12 cellular contexts compared by ENCODE assay signal in the genomic region with DNA sequence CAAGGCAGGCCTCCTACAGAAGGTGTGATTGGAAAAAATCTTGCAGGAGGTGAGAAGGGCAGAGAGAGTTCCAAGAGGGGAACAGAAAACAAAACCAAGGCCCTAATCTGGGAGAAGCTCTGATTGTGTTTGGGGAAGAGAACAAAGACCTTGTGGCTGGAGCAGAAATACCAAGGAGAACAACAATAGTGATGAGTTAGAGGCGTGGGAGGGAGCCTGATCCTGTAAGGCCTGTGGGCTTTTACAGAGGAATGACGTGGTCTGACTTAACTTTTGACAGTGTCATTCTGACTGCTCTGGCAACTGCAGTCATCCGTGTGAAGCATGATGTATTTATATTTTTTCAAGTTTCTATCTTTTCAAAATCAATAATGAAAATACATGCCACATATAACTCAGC.
DNase-seq lines count a peak whose midpoint lies in the region; ATAC-seq, FAIRE-seq and TF ChIP-seq lines count a peak whose summit lies in the region.
"Had no signal": no experiment of that assay in that cellular context is flagged by ENCODE, and none has a peak within 500 bp of the region (broad histone marks: within the 10 kb centered on the region; RNA-seq: fewer than 3 reads in every experiment).

No MANE protein-coding gene starts in this region.

- DNase-seq in SJSA1 (ENCODE audit: low read depth in 1 of 2, low spot score in 2 of 2) (peak; percentile 38 to 45), neural crest cell (ENCODE audit: low read depth, low spot score) (no peak), erythroblast (lab: John Stamatoyannopoulos, UW) (no peak), NCI-H774 (lab: John Stamatoyannopoulos, UW) (no peak), HTR-8/SVneo (ENCODE audit: insufficient read length, low spot score) (no peak), putamen (ENCODE audit: low spot score) (no peak)
- DNase-seq: effector memory CD4-positive, alpha-beta T cell; NCI-H1436 had no signal

- ATAC-seq in GM18909 (IDR thresholded peaks at IDR 0.05; ENCODE audit: poor library complexity, unreplicated experiment) (peak; percentile 52), HG03025 (IDR thresholded peaks at IDR 0.05; ENCODE audit: low FRiP score, unreplicated experiment) (peak; percentile 55)

- H3K27ac ChIP-seq in SJSA1, result no peak overlapping the region

- peak overlapping the region; percentile 60 for H3K27ac Mint-ChIP-seq in neural crest cell (ENCODE audit: unreplicated experiment)
- H3K27ac Mint-ChIP-seq: activated T-helper 2 cell treated with anti-CD3 and anti-CD28 coated beads, Interferon-gamma antibody, Interleukin-2, Interleukin-4, amounts not matched to agents 10 μg/mL and 5 μg/mL and 100 μg/mL, durations not matched to agents 14 hours and 24 hours and 36 hours had no signal

- H3K27me3 Mint-ChIP-seq in neural crest cell (ENCODE audit: low read depth), result no peaks in the 10 kb centered on the region

- no peaks in the 10 kb centered on the region for H3K27me3 ChIP-seq in SJSA1 (replicated peaks)

- no peak for TF ChIP-seq CTCF in neural crest cell (conservative IDR thresholded peaks at IDR 0.05)

- no peak for TF ChIP-seq POLR2A in erythroblast (IDR thresholded peaks at IDR 0.05; ENCODE audit: low read length)

- H3K36me3 ChIP-seq in SJSA1, result no peaks in the 10 kb centered on the region

- no peak overlapping the region for H3K4me3 Mint-ChIP-seq in neural crest cell

- no peaks in the 10 kb centered on the region for H3K9me3 Mint-ChIP-seq in neural crest cell
- H3K9me3 Mint-ChIP-seq: activated T-helper 2 cell treated with anti-CD3 and anti-CD28 coated beads, Interferon-gamma antibody, Interleukin-2, Interleukin-4, amounts not matched to agents 10 μg/mL and 5 μg/mL and 100 μg/mL, durations not matched to agents 14 hours and 24 hours and 36 hours had no signal

- FAIRE-seq in HTR-8/SVneo (lab: Jason Lieb, UNC), result no peak

- H3K4me1 Mint-ChIP-seq in neural crest cell, result peaks cover 13% of the 10 kb centered on the region

- no peaks in the 10 kb centered on the region for H3K36me3 Mint-ChIP-seq in neural crest cell (ENCODE audit: low read depth)

- no peaks in the 10 kb centered on the region for H3K9me3 ChIP-seq in SJSA1 (replicated peaks)

- H3K4me3 ChIP-seq in SJSA1, result no peak overlapping the region
- H3K4me3 ChIP-seq: lung had no signal

- peaks cover 7% of the 10 kb centered on the region for H3K4me1 ChIP-seq in SJSA1 (replicated peaks)

Comparison
In these comparisons a context has a peak if more than half of its experiments do, and no peak if none do; other contexts are left out.
1. DNase-seq: peak in SJSA1 (2 of 2); none in neural crest cell (single experiment), erythroblast (0 of 2), NCI-H774 (single experiment), HTR-8/SVneo (single experiment) and putamen (single experiment).